20 cellular contexts compared by ENCODE assay signal in genomic region chr2:98915751-98916358, GRCh38. TPM values are rescaled to one million over a fixed set of nuclear protein-coding genes. Genes with fewer than 3 reads are reported as not detected.
A peak's percentile ranks its signal among the peaks of the same experiment; 100 is the strongest.
DNase-seq lines count a peak whose midpoint lies in the region; ATAC-seq and TF ChIP-seq lines count a peak whose summit lies in the region.
"Had no signal": no experiment of that assay in that cellular context is flagged by ENCODE, and none has a peak within 500 bp of the region (broad histone marks: within the 10 kb centered on the region; RNA-seq: fewer than 3 reads in every experiment).

No MANE protein-coding gene starts in this region.

- no peak overlapping the region for H2AK9ac ChIP-seq in IMR-90 (replicated peaks; ENCODE audit: low read depth, low read length, poor library complexity)

- H3K27me3 Mint-ChIP-seq in brain: peaks cover 7% of the 10 kb centered on the region

- no peak overlapping the region for H2BK15ac ChIP-seq in IMR-90 (ENCODE audit: low read depth, low read length)

- H3K4ac ChIP-seq in IMR-90 (ENCODE audit: low read depth, low read length): no peak overlapping the region

- no peaks in the 10 kb centered on the region for H3K36me3 Mint-ChIP-seq in brain

- DNase-seq in IMR-90 (peak; percentile 41), fibroblast of pulmonary artery (ENCODE audit: low read depth) (peak; percentile 31), sigmoid colon (peak; percentile 20), DMS79 (lab: John Stamatoyannopoulos, UW) (no peak), Karpas-422 (no peak)
- DNase-seq: activated CD4-positive, alpha-beta T cell treated with anti-CD3 and anti-CD28 coated beads, Interleukin-2, amount 50 U/mL, for 4 hours; activated T-cell treated with anti-CD3 and anti-CD28 coated beads, Interleukin-2, amount 50 U/mL, for 72 hours; NCI-H187 treated with DMSO at 0.1 percent for 48 hours; NCI-H524; retina; stimulated activated CD4-positive, alpha-beta T cell treated with anti-CD3 and anti-CD28 coated beads, Interleukin-2, amount 100 ng/mL, for 24 hours; testis had no signal

- H2AK5ac ChIP-seq in IMR-90 (ENCODE audit: low read depth, low read length): no peak overlapping the region

- H3K79me2 ChIP-seq in Karpas-422 (ENCODE audit: low read length): no peaks in the 10 kb centered on the region

- no peak overlapping the region for H2BK120ac ChIP-seq in IMR-90 (ENCODE audit: low read depth, low read length)

- H4K8ac ChIP-seq in IMR-90 (ENCODE audit: low read depth in 2 of 2, low read length in 2 of 2): no peak overlapping the region

- H3K27ac Mint-ChIP-seq in brain: peak overlapping the region in 3 of 5 experiments; percentile 74 to 87 (median 86)
- H3K27ac Mint-ChIP-seq: activated T-cell treated with anti-CD3 and anti-CD28 coated beads, Interleukin-2, amount 50 U/mL, for 72 hours; nephron had no signal

- H3K56ac ChIP-seq in IMR-90 (ENCODE audit: extremely low read depth, insufficient read depth, low read length): no peak overlapping the region

- CTCF ChIA-PET in IMR-90 (lab: Yijun Ruan, JAX): no interaction called here

- no peak for TF ChIP-seq RAD21 in IMR-90 (IDR thresholded peaks at IDR 0.05; ENCODE audit: low read length)

- in situ Hi-C loops in IMR-90 (cut with MboI; ENCODE audit: low sequenced_read_pairs): no loop called here

- H2AFZ ChIP-seq in IMR-90 (replicated peaks; ENCODE audit: low read length, poor library complexity): no peak overlapping the region
- H2AFZ ChIP-seq in Karpas-422 (ENCODE audit: low read length): no peak overlapping the region

- intact Hi-C loops in IMR-90 (cut with micrococcal nuclease) (no loop called here), sigmoid colon (cut with DNase I) (no loop called here)

- TF ChIP-seq CTCF in IMR-90 (conservative IDR thresholded peaks at IDR 0.05; ENCODE audit: low read depth, low read length): no peak
- TF ChIP-seq CTCF in brain (conservative IDR thresholded peaks at IDR 0.05): no peak
- TF ChIP-seq CTCF in fibroblast of pulmonary artery (IDR thresholded peaks at IDR 0.05; ENCODE audit: low read length, missing control alignments): no peak
- no peak for TF ChIP-seq CTCF in sigmoid colon (IDR thresholded peaks at IDR 0.05)

- H3K18ac ChIP-seq in IMR-90 (ENCODE audit: low read depth, low read length): no peak overlapping the region

- H3K14ac ChIP-seq in IMR-90 (replicated peaks; ENCODE audit: low read depth, low read length): no peak overlapping the region

- H3K9me1 ChIP-seq in IMR-90 (ENCODE audit: insufficient read depth, low read length): no peaks in the 10 kb centered on the region

- no peak overlapping the region for H2BK20ac ChIP-seq in IMR-90 (ENCODE audit: low read depth, low read length)

- no peaks in the 10 kb centered on the region for H3K36me3 ChIP-seq in IMR-90 (ENCODE audit: control insufficient read depth, insufficient read depth, low read length)
- H3K36me3 ChIP-seq in sigmoid colon: no peaks in the 10 kb centered on the region
- no peaks in the 10 kb centered on the region for H3K36me3 ChIP-seq in Karpas-422 (ENCODE audit: insufficient read depth, low read length)
- H3K36me3 ChIP-seq: gastroesophageal sphincter had no signal

- WGBS in IMR-90 (ENCODE audit: extremely low coverage in 2 of 2, insufficient read length in 1 of 2), 2 experiments: 70% methylated on average over 4 of the region's 9 CpGs; no CpG with 5 or more reads in 1 of the 2 experiments
- 88 to 91% methylated on average over 9 of the region's 9 CpGs for WGBS in sigmoid colon, 2 donors

- H4K91ac ChIP-seq in IMR-90 (ENCODE audit: insufficient read depth, low read depth, low read length): no peak overlapping the region

- no TSS peak for BruUV-seq in IMR-90 (replicated peaks; lab: Mats Ljungman, UMichigan)

- H3K9me3 ChIP-seq in IMR-90 (ENCODE audit: control insufficient read depth, insufficient read depth, low read length): no peaks in the 10 kb centered on the region
- no peaks in the 10 kb centered on the region for H3K9me3 ChIP-seq in sigmoid colon
- no peaks in the 10 kb centered on the region for H3K9me3 ChIP-seq in Karpas-422 (ENCODE audit: low read length)
- H3K9me3 ChIP-seq: gastroesophageal sphincter, testis had no signal

- H3K27me3 ChIP-seq in IMR-90 (ENCODE audit: control insufficient read depth, insufficient read depth, low read length) (peaks cover 6% of the 10 kb centered on the region), sigmoid colon (no peaks in the 10 kb centered on the region), Karpas-422 (ENCODE audit: low read length) (no peaks in the 10 kb centered on the region)
- H3K27me3 ChIP-seq: testis had no signal

- no peak overlapping the region for H3K27ac ChIP-seq in IMR-90 (ENCODE audit: insufficient read depth, low read length)
- no peak overlapping the region for H3K27ac ChIP-seq in sigmoid colon
- H3K27ac ChIP-seq in Karpas-422 (ENCODE audit: low read length): no peak overlapping the region
- H3K27ac ChIP-seq: C4-2B, SK-N-MC, testis had no signal

- no peaks in the 10 kb centered on the region for H3K79me1 ChIP-seq in IMR-90 (ENCODE audit: low read depth in 1 of 2, low read length in 2 of 2)

- H3K9me3 Mint-ChIP-seq in brain: peaks cover 0 to 13% (median 3%) of the 10 kb centered on the region in 5 experiments
- H3K9me3 Mint-ChIP-seq: activated T-cell treated with anti-CD3 and anti-CD28 coated beads, Interleukin-2, amount 50 U/mL, for 72 hours had no signal

- H3K4me3 Mint-ChIP-seq in brain: peak overlapping the region in 1 of 5 experiments; percentile 37
- H3K4me3 Mint-ChIP-seq: activated T-cell treated with anti-CD3 and anti-CD28 coated beads, Interleukin-2, amount 50 U/mL, for 72 hours; nephron had no signal

- no peak for TF ChIP-seq EP300 in sigmoid colon (IDR thresholded peaks at IDR 0.05)

- H4K5ac ChIP-seq in IMR-90 (ENCODE audit: low read depth, low read length): no peak overlapping the region

- no peaks in the 10 kb centered on the region for H3K9me2 ChIP-seq in Karpas-422 (replicated peaks; ENCODE audit: insufficient read depth, low read length)

- no peak overlapping the region for H3K23ac ChIP-seq in IMR-90 (ENCODE audit: low read depth, low read length)

- H3K9ac ChIP-seq in IMR-90 (ENCODE audit: low read depth, low read length) (no peak overlapping the region), Karpas-422 (ENCODE audit: low read length) (no peak overlapping the region)

- dilution Hi-C loops in IMR-90 (cut with HindIII; ENCODE audit: low sequenced_read_pairs, unreplicated experiment): no loop called here

- H4K20me1 ChIP-seq in IMR-90 (ENCODE audit: insufficient read depth, low read length): no peaks in the 10 kb centered on the region
- H4K20me1 ChIP-seq in Karpas-422 (ENCODE audit: insufficient read depth, low read depth, low read length): no peaks in the 10 kb centered on the region

- H3K4me2 ChIP-seq in IMR-90 (ENCODE audit: low read depth, low read length) (no peak overlapping the region), Karpas-422 (ENCODE audit: low read depth, low read length, poor library complexity, severe bottlenecking) (no peak overlapping the region)

- TF ChIP-seq POLR2A in IMR-90 (IDR thresholded peaks at IDR 0.05; ENCODE audit: low read depth, low read length) (no peak), sigmoid colon (IDR thresholded peaks at IDR 0.05) (no peak)

- no peak overlapping the region for H2BK5ac ChIP-seq in IMR-90 (ENCODE audit: low read depth, low read length, poor library complexity, severe bottlenecking)

- peaks cover 3% of the 10 kb centered on the region; the same call in 1 of the 2 replicates for H3K4me1 ChIP-seq in IMR-90 (ENCODE audit: control insufficient read depth, insufficient read depth, low read length)
- H3K4me1 ChIP-seq in sigmoid colon: peaks cover 0 to 22% (median 11%) of the 10 kb centered on the region in 4 donors
- peaks cover 26% of the 10 kb centered on the region for H3K4me1 ChIP-seq in Karpas-422 (ENCODE audit: low read length)

- POLR2A ChIA-PET in IMR-90 (lab: Charles Lee; ENCODE audit: unreplicated experiment): no interaction called here

- ATAC-seq in IMR-90 (ENCODE audit: low read depth) (no peak), GM18520 (IDR thresholded peaks at IDR 0.05; ENCODE audit: unreplicated experiment) (no peak), GM18517 (IDR thresholded peaks at IDR 0.05; ENCODE audit: unreplicated experiment) (no peak)
- ATAC-seq: activated T-cell treated with anti-CD3 and anti-CD28 coated beads, Interleukin-2, amount 50 U/mL, for 72 hours; gastroesophageal sphincter had no signal

- H3K4me3 ChIP-seq in IMR-90 (ENCODE audit: insufficient read depth, low read depth, low read length) (no peak overlapping the region), fibroblast of pulmonary artery (replicated peaks; ENCODE audit: low read depth, low read length) (no peak overlapping the region), sigmoid colon (no peak overlapping the region), Karpas-422 (ENCODE audit: low read length) (no peak overlapping the region)
- H3K4me3 ChIP-seq: gastroesophageal sphincter, lung, SK-N-MC, testis had no signal

- H3K4me1 Mint-ChIP-seq in brain: peaks cover 45% of the 10 kb centered on the region

TF ChIP-seq in IMR-90, 13 proteins besides CTCF, POLR2A, EP300 and RAD21 (continues in another document):
- TF ChIP-seq RCOR1 (IDR thresholded peaks at IDR 0.05; ENCODE audit: insufficient replicate concordance, low read length) (no peak), BHLHE40 (IDR thresholded peaks at IDR 0.05; ENCODE audit: low read depth, low read length) (no peak), CHD1 (IDR thresholded peaks at IDR 0.05; ENCODE audit: low read depth, low read length) (no peak), CEBPB (IDR thresholded peaks at IDR 0.05; ENCODE audit: low read depth, low read length) (no peak), SMC3 (IDR thresholded peaks at IDR 0.05; ENCODE audit: low read depth, low read length) (no peak), FOS (IDR thresholded peaks at IDR 0.05; ENCODE audit: low read depth, low read length) (no peak)
- TF ChIP-seq, protein P1, sequence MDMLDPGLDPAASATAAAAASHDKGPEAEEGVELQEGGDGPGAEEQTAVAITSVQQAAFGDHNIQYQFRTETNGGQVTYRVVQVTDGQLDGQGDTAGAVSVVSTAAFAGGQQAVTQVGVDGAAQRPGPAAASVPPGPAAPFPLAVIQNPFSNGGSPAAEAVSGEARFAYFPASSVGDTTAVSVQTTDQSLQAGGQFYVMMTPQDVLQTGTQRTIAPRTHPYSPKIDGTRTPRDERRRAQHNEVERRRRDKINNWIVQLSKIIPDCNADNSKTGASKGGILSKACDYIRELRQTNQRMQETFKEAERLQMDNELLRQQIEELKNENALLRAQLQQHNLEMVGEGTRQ (IDR thresholded peaks at IDR 0.05; ENCODE audit: low read depth, low read length): no peak

RNA-seq across cellular contexts. Expression of gene CRACDL, which starts 20.2 kb away (rescaled TPM):
- total RNA-seq in IMR-90 (2012; rRNA removed): not detected in 2 replicates
- not detected in 2 replicates for polyA plus RNA-seq in IMR-90 (2012; rRNA removed)
- polyA plus RNA-seq in IMR-90 (2012; cell fraction: cytosol; rRNA removed): not detected in 2 replicates
- polyA plus RNA-seq in IMR-90 (2012; cell fraction: nucleus; rRNA removed; ENCODE audit: low replicate concordance): not detected in 2 replicates
- 40.7 TPM for polyA plus RNA-seq in brain (ENCODE audit: insufficient read depth, low read depth, low replicate concordance)
- total RNA-seq in sigmoid colon: 1 to 10 TPM in 1 of 4 donors, under 1 TPM in 3; 0.36 to 1.5 (median 0.69) TPM
- polyA plus RNA-seq in sigmoid colon: 1 to 10 TPM; 7.0 to 8.8 (median 7.8) TPM
- 1.0 and 2.5 TPM in 2 replicates for total RNA-seq in Karpas-422 (2014; rRNA removed; shearing (Covaris generic); ENCODE audit: low replicate concordance)

Comparison
In these comparisons a context has a peak if more than half of its experiments do, and no peak if none do; other contexts are left out.
1. DNase-seq: peak in IMR-90 (single experiment), fibroblast of pulmonary artery (single experiment) and sigmoid colon (single experiment); none in DMS79 (single experiment) and Karpas-422 (single experiment).